In genomic region chr20:20498081-20498861, GRCh38 we compare ENCODE assay signal across 12 cellular contexts.
DNase-seq lines count a peak whose midpoint lies in the region; ATAC-seq and TF ChIP-seq lines count a peak whose summit lies in the region.
"Had no signal": no experiment of that assay in that cellular context is flagged by ENCODE, and none has a peak within 500 bp of the region (broad histone marks: within the 10 kb centered on the region; RNA-seq: fewer than 3 reads in every experiment).

No MANE protein-coding gene starts in this region.

- H3K9me3 ChIP-seq in mesenchymal stem cell (ENCODE audit: control insufficient read depth, low read length), result no peaks in the 10 kb centered on the region
- no peaks in the 10 kb centered on the region for H3K9me3 ChIP-seq in PC-9 (ENCODE audit: insufficient read depth, low read depth)

- no peak overlapping the region for H3K9ac ChIP-seq in mesenchymal stem cell (ENCODE audit: low read length)

- CTCF ChIA-PET in PC-9 (lab: Charles Lee), result no interaction called here

- no peaks in the 10 kb centered on the region for H3F3A ChIP-seq in PC-9 (ENCODE audit: insufficient read depth, low read depth)

- H3K4ac ChIP-seq in mesenchymal stem cell (ENCODE audit: low read depth in 1 of 2, low read length in 2 of 2), result no peak overlapping the region

- 61% methylated on average over 11 of the region's 11 CpGs for WGBS in mesenchymal stem cell

- H3K4me2 ChIP-seq in mesenchymal stem cell (ENCODE audit: low read length, poor library complexity, severe bottlenecking) (no peak overlapping the region), PC-9 (no peak overlapping the region)

- no peaks in the 10 kb centered on the region for H3K79me2 ChIP-seq in PC-9 (ENCODE audit: low read depth)

- TF ChIP-seq CTCF in astrocyte of the spinal cord (IDR thresholded peaks at IDR 0.05; ENCODE audit: low read depth, low read length) (no peak), PC-9 (conservative IDR thresholded peaks at IDR 0.05) (no peak)

- BruUV-seq in PC-9 (replicated peaks; lab: Mats Ljungman, UMichigan), result no TSS peak

- intact Hi-C loops in PC-9 (cut with micrococcal nuclease; ENCODE audit: unreplicated experiment), result no loop called here

- in situ Hi-C loops in astrocyte of the spinal cord (cut with HindIII; ENCODE audit: low sequenced_read_pairs), result no loop called here

- H3K18ac ChIP-seq in mesenchymal stem cell (ENCODE audit: low read depth in 1 of 2, low read length in 2 of 2), result peak overlapping the region; percentile 15 to 23

- H2AK5ac ChIP-seq in mesenchymal stem cell (ENCODE audit: low read length, severe bottlenecking), result no peak overlapping the region

- no peak overlapping the region for H2BK120ac ChIP-seq in mesenchymal stem cell (ENCODE audit: low read depth, low read length)

- H3K36me3 ChIP-seq in mesenchymal stem cell (ENCODE audit: control insufficient read depth in 1 of 2, insufficient read depth in 2 of 2, low read depth in 1 of 2, low read length in 2 of 2), result peaks cover 10 to 37% of the 10 kb centered on the region in 2 experiments
- no peaks in the 10 kb centered on the region for H3K36me3 ChIP-seq in PC-9 (ENCODE audit: low read depth)

- H3K79me1 ChIP-seq in mesenchymal stem cell (replicated peaks; ENCODE audit: low read length, poor library complexity, severe bottlenecking), result no peaks in the 10 kb centered on the region

- no peaks in the 10 kb centered on the region for H3K9me2 ChIP-seq in PC-9 (ENCODE audit: insufficient read depth)

- no peak overlapping the region for H2AFZ ChIP-seq in mesenchymal stem cell (ENCODE audit: low read depth, low read length)
- no peak overlapping the region for H2AFZ ChIP-seq in PC-9

- H3K14ac ChIP-seq in mesenchymal stem cell (ENCODE audit: low read length in 2 of 2), result no peak overlapping the region

- peak overlapping the region; percentile 12 for H4K91ac ChIP-seq in mesenchymal stem cell (ENCODE audit: low read length)

- POLR2A ChIA-PET in PC-9 (lab: Charles Lee; ENCODE audit: unreplicated experiment), result interaction anchor here (0.7 kb wide), 1 partner anchor 521 kb away, joined by 7 read pairs; no protein-coding TSS in a partner anchor

- H3K27me3 ChIP-seq in mesenchymal stem cell (ENCODE audit: control insufficient read depth in 1 of 2, insufficient read depth in 1 of 2, low read length in 2 of 2) (no peaks in the 10 kb centered on the region), PC-9 (ENCODE audit: insufficient read depth, low read depth) (no peaks in the 10 kb centered on the region)

- H4K8ac ChIP-seq in mesenchymal stem cell (ENCODE audit: low read length), result peak overlapping the region; percentile 3

- H3K23ac ChIP-seq in mesenchymal stem cell (ENCODE audit: low read length in 2 of 2), result no peak overlapping the region

- no peak overlapping the region for H2BK5ac ChIP-seq in mesenchymal stem cell (ENCODE audit: low read depth, low read length, poor library complexity, severe bottlenecking)

- H3K4me1 ChIP-seq in mesenchymal stem cell (ENCODE audit: control insufficient read depth, insufficient read depth, low read depth, low read length) (no peaks in the 10 kb centered on the region), PC-9 (replicated peaks; ENCODE audit: insufficient read depth) (no peaks in the 10 kb centered on the region)

- DNase-seq in EH (ENCODE audit: low read depth), result peak; percentile 51
- peak; percentile 37 for DNase-seq in NCI-H2081 treated with DMSO at 0.1 percent for 48 hours (lab: John Stamatoyannopoulos, UW)
- DNase-seq in astrocyte of the spinal cord (ENCODE audit: low read depth, low spot score), result peak; percentile 14
- DNase-seq in mesenchymal stem cell, result peak; percentile 65
- no peak for DNase-seq in PC-9
- no peak for DNase-seq in NCI-H2107 (lab: John Stamatoyannopoulos, UW)
- DNase-seq: activated T-cell treated with anti-CD3 and anti-CD28 coated beads, Interleukin-2, amount 50 U/mL, for 1 hour; DND-41; Kasumi-1 had no signal

- no peak overlapping the region for H2BK15ac ChIP-seq in mesenchymal stem cell (ENCODE audit: low read depth, poor library complexity, severe bottlenecking)

- H4K20me1 ChIP-seq in PC-9 (ENCODE audit: insufficient read depth), result no peaks in the 10 kb centered on the region

- H3K27ac ChIP-seq in mesenchymal stem cell (ENCODE audit: low read length, poor library complexity, severe bottlenecking) (no peak overlapping the region), PC-9 (no peak overlapping the region)
- H3K27ac ChIP-seq: skin epidermis had no signal

- ATAC-seq in GM18909 (IDR thresholded peaks at IDR 0.05; ENCODE audit: poor library complexity, unreplicated experiment), result no peak
- no peak for ATAC-seq in GM21367 (IDR thresholded peaks at IDR 0.05; ENCODE audit: unreplicated experiment)

- H3K4me3 ChIP-seq in astrocyte of the spinal cord (ENCODE audit: low read depth, low read length), result no peak overlapping the region
- no peak overlapping the region for H3K4me3 ChIP-seq in mesenchymal stem cell (ENCODE audit: insufficient read depth in 1 of 2, low read depth in 1 of 2, low read length in 2 of 2)
- H3K4me3 ChIP-seq in PC-9, result no peak overlapping the region
- H3K4me3 ChIP-seq: skin epidermis had no signal

- H2BK12ac ChIP-seq in mesenchymal stem cell (ENCODE audit: low read length in 2 of 2), result peak overlapping the region in 1 of 2 experiments; percentile 24

Comparison
In these comparisons a context has a peak if more than half of its experiments do, and no peak if none do; other contexts are left out.
1. DNase-seq: peak in EH (single experiment), NCI-H2081 treated with DMSO at 0.1 percent for 48 hours (single experiment), astrocyte of the spinal cord (single experiment) and mesenchymal stem cell (single experiment); none in PC-9 (0 of 2) and NCI-H2107 (single experiment).